In genomic region chr4:147103403-147103946, GRCh38 we compare ENCODE assay signal across 11 cellular contexts.
DNase-seq lines count a peak whose midpoint lies in the region; ATAC-seq, FAIRE-seq and TF ChIP-seq lines count a peak whose summit lies in the region.
"Had no signal": no experiment of that assay in that cellular context is flagged by ENCODE, and none has a peak within 500 bp of the region (broad histone marks: within the 10 kb centered on the region; RNA-seq: fewer than 3 reads in every experiment).

No MANE protein-coding gene starts in this region.

- POLR2A ChIA-PET in GM10248 (lab: Yijun Ruan, JAX): no interaction called here

- CTCF ChIA-PET in GM10248 (lab: Yijun Ruan, JAX): interaction anchor here (1.1 kb wide), 1 partner anchor 762 kb away, joined by 3 read pairs; no protein-coding TSS in a partner anchor

- H3K27ac ChIP-seq in body of pancreas (no peak overlapping the region), spleen (peak overlapping the region in 7 of 8 donors; percentile 12 to 46 (median 29)), small intestine (ENCODE audit: low read depth in 1 of 2, low read length in 1 of 2) (no peak overlapping the region)

- H3K4me3 ChIP-seq in body of pancreas (no peak overlapping the region), spleen (no peak overlapping the region), small intestine (ENCODE audit: low read depth in 1 of 2, low read length in 2 of 2) (no peak overlapping the region)

- H3K36me3 ChIP-seq in body of pancreas (replicated peaks in 1 of 2; ENCODE audit: insufficient read depth in 1 of 2, low read depth in 2 of 2) (no peaks in the 10 kb centered on the region), spleen (no peaks in the 10 kb centered on the region), small intestine (ENCODE audit: control insufficient read depth in 2 of 2, insufficient read depth in 2 of 2, low read length in 2 of 2) (no peaks in the 10 kb centered on the region)

- H3K9me3 ChIP-seq in body of pancreas: no peaks in the 10 kb centered on the region
- no peaks in the 10 kb centered on the region for H3K9me3 ChIP-seq in spleen
- no peaks in the 10 kb centered on the region for H3K9me3 ChIP-seq in small intestine (ENCODE audit: control insufficient read depth, low read depth)

- DNase-seq in GM04504 (ENCODE audit: low read depth) (peak; percentile 92), body of pancreas (peak in 1 of 4 donors; percentile 39), hypothalamus (lab: John Stamatoyannopoulos, UW) (peak in 33 of 51 donors; percentile 1 to 72 (median 31)), spleen (no peak), GM10248 (ENCODE audit: extremely low spot score) (no peak), small intestine (no peak), HuH-7 (ENCODE audit: low spot score) (no peak)
- DNase-seq in stimulated activated CD4-positive, alpha-beta T cell treated with anti-CD3 and anti-CD28 coated beads, Interleukin-4, amount 100 ng/mL, for 1 hour: no peak
- DNase-seq: central memory CD4-positive, alpha-beta T cell; MV-4-11; stimulated activated CD8-positive, alpha-beta memory T cell treated with anti-CD3 and anti-CD28 coated beads, Interleukin-4, amount 100 ng/mL, for 48 hours had no signal

- ATAC-seq in body of pancreas: peak; percentile 63

- FAIRE-seq in small intestine (lab: Jason Lieb, UNC): no peak

- no peaks in the 10 kb centered on the region for H3K4me1 ChIP-seq in body of pancreas
- no peaks in the 10 kb centered on the region for H3K4me1 ChIP-seq in spleen
- no peaks in the 10 kb centered on the region for H3K4me1 ChIP-seq in small intestine (ENCODE audit: control insufficient read depth in 2 of 2, insufficient read depth in 1 of 2, low read depth in 1 of 2, low read length in 1 of 2)

- no peaks in the 10 kb centered on the region for H3K27me3 ChIP-seq in body of pancreas
- H3K27me3 ChIP-seq in spleen (replicated peaks in 1 of 7): peaks cover 0 to 4% (median 0%) of the 10 kb centered on the region in 7 donors
- H3K27me3 ChIP-seq in small intestine (ENCODE audit: control insufficient read depth in 2 of 2, insufficient read depth in 2 of 2, low read length in 2 of 2): peaks cover 0 to 3% of the 10 kb centered on the region in 2 donors

- intact Hi-C loops in body of pancreas (cut with DNase I) (no loop called here), spleen (cut with DNase I; ENCODE audit: low total_unique reads) (no loop called here)

- TF ChIP-seq CTCF in body of pancreas (IDR thresholded peaks at IDR 0.05) (no peak), spleen (IDR thresholded peaks at IDR 0.05 in 8 of 11, conservative IDR thresholded peaks at IDR 0.05 in 3 of 11) (no peak), GM10248 (IDR thresholded peaks at IDR 0.05; ENCODE audit: control extremely low read depth, extremely low read depth, low read depth, missing control alignments) (no peak)

- no peak for TF ChIP-seq POLR2A in body of pancreas (IDR thresholded peaks at IDR 0.05)
- TF ChIP-seq POLR2A in spleen (IDR thresholded peaks at IDR 0.05): no peak

- 39 to 41% methylated on average over 8 of the region's 8 CpGs for WGBS in body of pancreas, 2 donors
- 36 to 48% (median 42%) methylated on average over 8 of the region's 8 CpGs for WGBS in spleen, 5 donors
- 43 to 60% (median 56%) methylated on average over 8 of the region's 8 CpGs for WGBS in small intestine, 3 donors

Comparison
In these comparisons a context has a peak if more than half of its experiments do, and no peak if none do; other contexts are left out.
1. DNase-seq: peak in GM04504 (single experiment) and hypothalamus (33 of 51); none in spleen (single experiment), GM10248 (single experiment), stimulated activated CD4-positive, alpha-beta T cell treated with anti-CD3 and anti-CD28 coated beads, Interleukin-4, amount 100 ng/mL, for 1 hour (single experiment), small intestine (single experiment) and HuH-7 (single experiment).
2. H3K27ac ChIP-seq: peak in spleen (7 of 8); none in body of pancreas (0 of 4) and small intestine (0 of 2).